Comparison of ENCODE assay signal across 8 cellular contexts in genomic region chrX:97685753-97686152, GRCh38.
DNase-seq lines count a peak whose midpoint lies in the region; ATAC-seq and TF ChIP-seq lines count a peak whose summit lies in the region.

No MANE protein-coding gene starts in this region.

- no peak overlapping the region for H3K4me3 ChIP-seq in GM12875 (ENCODE audit: low read depth, low read length)
- H3K4me3 ChIP-seq in esophagus squamous epithelium: no peak overlapping the region
- H3K4me3 ChIP-seq in spleen: no peak overlapping the region

- H3K9me3 ChIP-seq in esophagus squamous epithelium: no peaks in the 10 kb centered on the region
- no peaks in the 10 kb centered on the region for H3K9me3 ChIP-seq in spleen

- ATAC-seq in HG03354 (IDR thresholded peaks at IDR 0.05; ENCODE audit: poor library complexity, severe bottlenecking, unreplicated experiment): peak; percentile 86
- no peak for ATAC-seq in GM21367 (IDR thresholded peaks at IDR 0.05; ENCODE audit: unreplicated experiment)
- ATAC-seq in sciatic nerve: no peak

- no peak overlapping the region for H3K27ac ChIP-seq in esophagus squamous epithelium
- H3K27ac ChIP-seq in spleen: no peak overlapping the region

- H3K27me3 ChIP-seq in esophagus squamous epithelium (no peaks in the 10 kb centered on the region), spleen (replicated peaks in 1 of 7) (no peaks in the 10 kb centered on the region)

- TF ChIP-seq CTCF in AG09319 (IDR thresholded peaks at IDR 0.05; ENCODE audit: low read depth, low read length): peak; percentile 74
- TF ChIP-seq CTCF in GM12875 (IDR thresholded peaks at IDR 0.05; ENCODE audit: borderline replicate concordance, insufficient read depth, low read depth, low read length): peak; percentile 50; the same call in 1 of the 2 replicates
- TF ChIP-seq CTCF in esophagus squamous epithelium (IDR thresholded peaks at IDR 0.05): peak in 5 of 6 experiments; percentile 30 to 53 (median 47)
- TF ChIP-seq CTCF in spleen (IDR thresholded peaks at IDR 0.05 in 8 of 11, conservative IDR thresholded peaks at IDR 0.05 in 3 of 11): peak in 8 of 11 experiments; percentile 24 to 50 (median 48)

- 41 to 45% methylated on average over 4 of the region's 4 CpGs for WGBS in esophagus squamous epithelium, 2 donors
- 42 to 58% (median 48%) methylated on average over 4 of the region's 4 CpGs for WGBS in spleen, 5 donors

- no peaks in the 10 kb centered on the region for H3K36me3 ChIP-seq in esophagus squamous epithelium
- no peaks in the 10 kb centered on the region for H3K36me3 ChIP-seq in spleen

- DNase-seq in AG09319 (ENCODE audit: extremely low read depth, low read depth): no peak
- DNase-seq in OCI-M1 (lab: John Stamatoyannopoulos, UW): peak; percentile 33
- DNase-seq in esophagus squamous epithelium (lab: John Stamatoyannopoulos, UW): no peak
- no peak for DNase-seq in spleen
- DNase-seq in sciatic nerve (ENCODE audit: low spot score): no peak

- TF ChIP-seq POLR2A in esophagus squamous epithelium (IDR thresholded peaks at IDR 0.05) (no peak), spleen (IDR thresholded peaks at IDR 0.05) (no peak)

- H3K4me1 ChIP-seq in esophagus squamous epithelium (no peaks in the 10 kb centered on the region), spleen (no peaks in the 10 kb centered on the region)

- intact Hi-C loops in esophagus squamous epithelium (cut with DNase I) (no loop called here), spleen (cut with DNase I; ENCODE audit: low total_unique reads) (loop anchor here (10.0 kb wide), 1 partner anchor 931 kb away; no protein-coding TSS in a partner anchor), sciatic nerve (cut with DNase I) (no loop called here)
